ENCODE assay signal across 8 cellular contexts in the genomic region with DNA sequence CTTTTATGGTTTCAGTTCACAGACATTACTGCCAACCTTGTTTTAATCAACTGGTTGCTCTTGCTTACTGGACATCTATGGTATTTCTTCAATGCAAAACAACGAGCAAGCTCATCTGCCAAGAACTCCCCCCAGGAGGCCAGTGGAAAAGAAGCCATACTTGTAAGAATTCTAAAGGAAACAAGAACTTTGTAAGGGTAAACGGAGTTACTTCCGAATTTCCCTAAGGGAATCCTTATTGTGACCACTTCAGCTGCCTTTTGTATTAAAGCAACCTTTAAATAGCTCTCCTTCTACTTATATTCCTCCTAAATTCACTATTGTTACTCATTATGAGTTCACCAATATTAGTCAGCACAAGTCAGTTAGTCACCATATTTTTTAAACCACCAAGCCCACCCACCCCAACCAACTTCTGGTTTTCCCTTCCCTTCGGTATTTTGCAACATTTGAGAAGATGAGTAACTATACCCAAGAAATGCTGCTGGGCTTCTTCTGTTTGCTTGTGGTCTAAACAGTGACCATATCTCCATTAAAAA.
DNase-seq lines count a peak whose midpoint lies in the region; ATAC-seq and TF ChIP-seq lines count a peak whose summit lies in the region.

No MANE protein-coding gene starts in this region.

- no peak for TF ChIP-seq CTCF in cardiac fibroblast (IDR thresholded peaks at IDR 0.05; ENCODE audit: low read depth, low read length)

- ATAC-seq in GM19035 (IDR thresholded peaks at IDR 0.05; ENCODE audit: unreplicated experiment) (no peak), GM21381 (IDR thresholded peaks at IDR 0.05; ENCODE audit: unreplicated experiment) (no peak), GM21786 (IDR thresholded peaks at IDR 0.05; ENCODE audit: unreplicated experiment) (no peak)

- DNase-seq in activated CD8-positive, alpha-beta memory T cell treated with anti-CD3 and anti-CD28 coated beads, Interleukin-2, amount 50 U/mL, for 4 hours: peak; percentile 24
- DNase-seq in activated CD8-positive, alpha-beta memory T cell treated with anti-CD3 and anti-CD28 coated beads for 24 hours: no peak
- DNase-seq in SIG-M5 treated with dmso at 0.1 percent for 504 hours (lab: John Stamatoyannopoulos, UW; ENCODE audit: unreplicated experiment) (peak; percentile 85), cardiac fibroblast (ENCODE audit: low read depth in 2 of 2) (peak; percentile 72 to 95)
- peak; percentile 63 for DNase-seq in stimulated activated CD4-positive, alpha-beta T cell treated with anti-CD3 and anti-CD28 coated beads, Interleukin-4, amount 100 ng/mL, for 24 hours

- peak overlapping the region in 1 of 2 donors; percentile 34 for H3K4me3 ChIP-seq in cardiac fibroblast (replicated peaks in 1 of 2; ENCODE audit: low read depth in 2 of 2, low read length in 2 of 2)
